17 cellular contexts compared by ENCODE assay signal in the genomic region with DNA sequence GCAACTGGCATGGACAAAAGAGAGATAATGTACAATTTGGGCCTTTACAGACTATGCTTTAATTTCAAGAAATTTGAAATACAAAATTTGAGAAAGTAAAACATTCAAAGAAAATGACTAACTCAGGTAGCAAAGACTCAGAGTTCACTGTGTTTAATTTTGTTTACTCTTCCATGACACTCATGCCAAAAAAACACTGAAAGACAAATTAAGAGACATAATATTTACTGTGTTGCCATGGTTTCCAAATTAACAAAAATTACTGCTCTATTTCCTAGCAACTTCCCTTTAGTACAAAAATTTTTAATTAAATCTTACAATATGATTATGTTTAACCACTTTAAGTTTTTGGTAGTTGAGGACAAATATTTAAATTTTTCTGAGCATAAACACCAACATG. TPM values are rescaled to one million over a fixed set of nuclear protein-coding genes. Genes with fewer than 3 reads are reported as not detected.
DNase-seq lines count a peak whose midpoint lies in the region; ATAC-seq, FAIRE-seq and TF ChIP-seq lines count a peak whose summit lies in the region.
"Had no signal": no experiment of that assay in that cellular context is flagged by ENCODE, and none has a peak within 500 bp of the region (broad histone marks: within the 10 kb centered on the region; RNA-seq: fewer than 3 reads in every experiment).

No MANE protein-coding gene starts in this region.

- no peaks in the 10 kb centered on the region for H3K27me3 ChIP-seq in pancreas
- H3K27me3 ChIP-seq: SJCRH30 had no signal

- peak; percentile 71 to 84 (median 80) for ATAC-seq in pancreas
- ATAC-seq in activated CD4-positive, alpha-beta T cell treated with anti-CD3 and anti-CD28 coated beads for 36 hours, result no peak

- peak overlapping the region in 2 of 4 donors; percentile 44 to 58 for H3K27ac ChIP-seq in pancreas
- H3K27ac ChIP-seq: epithelial cell of prostate, SJCRH30 had no signal

- no peaks in the 10 kb centered on the region for H3K9me3 ChIP-seq in pancreas
- H3K9me3 ChIP-seq: SJCRH30 had no signal

- peak; percentile 17 for DNase-seq in NCI-H748 treated with DMSO at 0.1 percent for 48 hours (lab: John Stamatoyannopoulos, UW)
- peak; percentile 14 for DNase-seq in fibroblast of pulmonary artery (ENCODE audit: low read depth)
- DNase-seq in pancreas, result no peak
- no peak for DNase-seq in activated naive CD4-positive, alpha-beta T cell (lab: John Stamatoyannopoulos, UW)
- no peak for DNase-seq in activated T-helper 2 cell treated with anti-CD3 and anti-CD28 coated beads, Interferon-gamma antibody, Interleukin-2, Interleukin-4, amounts not matched to agents 10 μg/mL and 5 μg/mL and 100 μg/mL, durations not matched to agents 14 hours and 24 hours and 36 hours (ENCODE audit: low spot score)
- no peak for DNase-seq in activated CD4-positive, alpha-beta T cell treated with anti-CD3 and anti-CD28 coated beads for 36 hours
- no peak for DNase-seq in NCI-H524 treated with DMSO at 0.1 percent for 48 hours (lab: John Stamatoyannopoulos, UW)
- DNase-seq: CD4-positive, alpha-beta T cell; H9; hypothalamus; midbrain; NCI-H1092 treated with DMSO at 0.1 percent for 48 hours; NCI-H526 treated with DMSO at 0.1 percent for 48 hours; retina; SJCRH30 had no signal

- no peaks in the 10 kb centered on the region for H3K9me3 Mint-ChIP-seq in activated T-helper 2 cell treated with anti-CD3 and anti-CD28 coated beads, Interferon-gamma antibody, Interleukin-2, Interleukin-4, amounts not matched to agents 10 μg/mL and 5 μg/mL and 100 μg/mL, durations not matched to agents 14 hours and 24 hours and 36 hours
- no peaks in the 10 kb centered on the region for H3K9me3 Mint-ChIP-seq in activated CD4-positive, alpha-beta T cell treated with anti-CD3 and anti-CD28 coated beads for 36 hours (ENCODE audit: low read depth)
- H3K9me3 Mint-ChIP-seq: CD4-positive, alpha-beta T cell; H9 had no signal

- TF ChIP-seq CTCF in fibroblast of pulmonary artery (IDR thresholded peaks at IDR 0.05; ENCODE audit: low read length, missing control alignments) (no peak), pancreas (IDR thresholded peaks at IDR 0.05) (no peak)

- H3K27me3 Mint-ChIP-seq in activated T-helper 2 cell treated with anti-CD3 and anti-CD28 coated beads, Interferon-gamma antibody, Interleukin-2, Interleukin-4, amounts not matched to agents 10 μg/mL and 5 μg/mL and 100 μg/mL, durations not matched to agents 14 hours and 24 hours and 36 hours (ENCODE audit: low read depth), result no peaks in the 10 kb centered on the region
- H3K27me3 Mint-ChIP-seq in activated CD4-positive, alpha-beta T cell treated with anti-CD3 and anti-CD28 coated beads for 36 hours, result no peaks in the 10 kb centered on the region
- H3K27me3 Mint-ChIP-seq: CD4-positive, alpha-beta T cell had no signal

- no peak overlapping the region for H3K27ac Mint-ChIP-seq in activated T-helper 2 cell treated with anti-CD3 and anti-CD28 coated beads, Interferon-gamma antibody, Interleukin-2, Interleukin-4, amounts not matched to agents 10 μg/mL and 5 μg/mL and 100 μg/mL, durations not matched to agents 14 hours and 24 hours and 36 hours
- H3K27ac Mint-ChIP-seq in activated CD4-positive, alpha-beta T cell treated with anti-CD3 and anti-CD28 coated beads for 36 hours, result no peak overlapping the region
- H3K27ac Mint-ChIP-seq: CD4-positive, alpha-beta T cell had no signal

- FAIRE-seq in G401.6 (lab: Jason Lieb, UNC) (peak; percentile 54), pancreas (lab: Jason Lieb, UNC) (no peak)

- POLR2A ChIA-PET in activated CD4-positive, alpha-beta T cell treated with anti-CD3 and anti-CD28 coated beads for 36 hours (lab: Charles Lee), result no interaction called here

- no peaks in the 10 kb centered on the region for H3K36me3 ChIP-seq in pancreas

- H3K4me1 Mint-ChIP-seq in activated T-helper 2 cell treated with anti-CD3 and anti-CD28 coated beads, Interferon-gamma antibody, Interleukin-2, Interleukin-4, amounts not matched to agents 10 μg/mL and 5 μg/mL and 100 μg/mL, durations not matched to agents 14 hours and 24 hours and 36 hours (ENCODE audit: low read depth), result peaks cover 3% of the 10 kb centered on the region
- peaks cover 17% of the 10 kb centered on the region for H3K4me1 Mint-ChIP-seq in activated CD4-positive, alpha-beta T cell treated with anti-CD3 and anti-CD28 coated beads for 36 hours
- H3K4me1 Mint-ChIP-seq: H9 had no signal

- H3K4me3 ChIP-seq in fibroblast of pulmonary artery (replicated peaks; ENCODE audit: low read depth, low read length), result no peak overlapping the region
- no peak overlapping the region for H3K4me3 ChIP-seq in pancreas
- H3K4me3 ChIP-seq: SJCRH30 had no signal

- no peak overlapping the region for H3K4me3 Mint-ChIP-seq in activated T-helper 2 cell treated with anti-CD3 and anti-CD28 coated beads, Interferon-gamma antibody, Interleukin-2, Interleukin-4, amounts not matched to agents 10 μg/mL and 5 μg/mL and 100 μg/mL, durations not matched to agents 14 hours and 24 hours and 36 hours (ENCODE audit: low read depth)
- no peak overlapping the region for H3K4me3 Mint-ChIP-seq in activated CD4-positive, alpha-beta T cell treated with anti-CD3 and anti-CD28 coated beads for 36 hours
- H3K4me3 Mint-ChIP-seq: CD4-positive, alpha-beta T cell; H9 had no signal

- peaks cover 41% of the 10 kb centered on the region for H3K36me3 Mint-ChIP-seq in activated T-helper 2 cell treated with anti-CD3 and anti-CD28 coated beads, Interferon-gamma antibody, Interleukin-2, Interleukin-4, amounts not matched to agents 10 μg/mL and 5 μg/mL and 100 μg/mL, durations not matched to agents 14 hours and 24 hours and 36 hours (ENCODE audit: low read depth)
- H3K36me3 Mint-ChIP-seq in activated CD4-positive, alpha-beta T cell treated with anti-CD3 and anti-CD28 coated beads for 36 hours (ENCODE audit: low read depth), result peaks cover 39% of the 10 kb centered on the region

- CTCF ChIA-PET in activated CD4-positive, alpha-beta T cell treated with anti-CD3 and anti-CD28 coated beads for 36 hours (lab: Charles Lee), result interaction anchor here (1.0 kb wide), 1 partner anchor 20 kb away, joined by 3 read pairs; no protein-coding TSS in a partner anchor

- H3K4me1 ChIP-seq in pancreas, result peaks cover 18 to 20% (median 19%) of the 10 kb centered on the region in 3 donors

- intact Hi-C loops in pancreas (cut with DNase I), result no loop called here
- intact Hi-C loops in activated T-helper 2 cell treated with anti-CD3 and anti-CD28 coated beads, Interferon-gamma antibody, Interleukin-2, Interleukin-4, amounts not matched to agents 10 μg/mL and 5 μg/mL and 100 μg/mL, durations not matched to agents 14 hours and 24 hours and 36 hours (cut with micrococcal nuclease), result no loop called here
- intact Hi-C loops in activated CD4-positive, alpha-beta T cell treated with anti-CD3 and anti-CD28 coated beads for 36 hours (cut with DNase I, micrococcal nuclease), result no loop called here

RNA-seq across cellular contexts. Expression of gene LRRFIP2, which starts 29.6 kb away (rescaled TPM):
- 10 to 100 TPM; 17.7 to 35.7 (median 22.1) TPM for total RNA-seq in pancreas
- 10 to 100 TPM; 14.6 to 22.4 TPM for polyA plus RNA-seq in pancreas
- 36.8 and 38.3 TPM in 2 replicates for total RNA-seq in activated T-helper 2 cell treated with anti-CD3 and anti-CD28 coated beads, Interferon-gamma antibody, Interleukin-2, Interleukin-4, amounts not matched to agents 10 μg/mL and 5 μg/mL and 100 μg/mL, durations not matched to agents 14 hours and 24 hours and 36 hours
- 10 to 100 TPM; 20.6 to 25.1 TPM for total RNA-seq in activated CD4-positive, alpha-beta T cell treated with anti-CD3 and anti-CD28 coated beads for 36 hours

Comparison
In these comparisons a context has a peak if more than half of its experiments do, and no peak if none do; other contexts are left out.
1. DNase-seq: peak in NCI-H748 treated with DMSO at 0.1 percent for 48 hours (single experiment) and fibroblast of pulmonary artery (single experiment); none in pancreas (0 of 6), activated naive CD4-positive, alpha-beta T cell (0 of 4), activated T-helper 2 cell treated with anti-CD3 and anti-CD28 coated beads, Interferon-gamma antibody, Interleukin-2, Interleukin-4, amounts not matched to agents 10 μg/mL and 5 μg/mL and 100 μg/mL, durations not matched to agents 14 hours and 24 hours and 36 hours (single experiment), activated CD4-positive, alpha-beta T cell treated with anti-CD3 and anti-CD28 coated beads for 36 hours (single experiment) and NCI-H524 treated with DMSO at 0.1 percent for 48 hours (single experiment).